Comparison of ENCODE assay signal across 21 cellular contexts in genomic region chr7:117283371-117283770, GRCh38. TPM values are rescaled to one million over a fixed set of nuclear protein-coding genes. Genes with fewer than 3 reads are reported as not detected.
DNase-seq lines count a peak whose midpoint lies in the region; ATAC-seq and TF ChIP-seq lines count a peak whose summit lies in the region.
"Had no signal": no experiment of that assay in that cellular context is flagged by ENCODE, and none has a peak within 500 bp of the region (broad histone marks: within the 10 kb centered on the region; RNA-seq: fewer than 3 reads in every experiment).

No MANE protein-coding gene starts in this region.

- H3K9me3 ChIP-seq in body of pancreas, result no peaks in the 10 kb centered on the region
- H3K9me3 ChIP-seq: A549, Caco-2, gastrocnemius medialis, vagina had no signal

- H3K4me3 ChIP-seq in fibroblast of the aortic adventitia (ENCODE audit: low read depth, low read length) (no peak overlapping the region), body of pancreas (no peak overlapping the region)
- H3K4me3 ChIP-seq: A549, gastrocnemius medialis, vagina had no signal

- H3K27me3 Mint-ChIP-seq in HFFc6 (ENCODE audit: insufficient read depth), result no peaks in the 10 kb centered on the region; the same call in 1 of the 2 replicates
- H3K27me3 Mint-ChIP-seq: activated naive CD8-positive, alpha-beta T cell treated with anti-CD3 and anti-CD28 coated beads for 36 hours had no signal

- WGBS in body of pancreas, 2 donors, result 73 to 74% methylated on average over 3 of the region's 3 CpGs

- peak overlapping the region; percentile 88 for H3K27ac Mint-ChIP-seq in HFFc6
- H3K27ac Mint-ChIP-seq: activated naive CD8-positive, alpha-beta T cell treated with anti-CD3 and anti-CD28 coated beads for 36 hours had no signal

- H3K9me3 Mint-ChIP-seq in HFFc6, result no peaks in the 10 kb centered on the region
- H3K9me3 Mint-ChIP-seq: activated naive CD8-positive, alpha-beta T cell treated with anti-CD3 and anti-CD28 coated beads for 36 hours had no signal

- H3K4me1 ChIP-seq in body of pancreas, result no peaks in the 10 kb centered on the region
- H3K4me1 ChIP-seq: A549, Caco-2, gastrocnemius medialis, vagina had no signal

- ATAC-seq in GM18858 (IDR thresholded peaks at IDR 0.05; ENCODE audit: unreplicated experiment) (no peak), body of pancreas (no peak), GM19463 (IDR thresholded peaks at IDR 0.05; ENCODE audit: unreplicated experiment) (no peak), HG03135 (IDR thresholded peaks at IDR 0.05; ENCODE audit: unreplicated experiment) (no peak)
- ATAC-seq: A549; gastrocnemius medialis; stimulated activated naive CD8-positive, alpha-beta T cell treated with anti-CD3 and anti-CD28 coated beads, Interleukin-15, Interleukin-2, amounts not matched to agents 100 U/mL and 50 U/mL, for 24 hours had no signal

- peak overlapping the region; percentile 54 for H3K4me3 Mint-ChIP-seq in HFFc6
- H3K4me3 Mint-ChIP-seq: activated naive CD8-positive, alpha-beta T cell treated with anti-CD3 and anti-CD28 coated beads for 36 hours had no signal

- DNase-seq in A172 (ENCODE audit: low spot score), result peak; percentile 21
- peak; percentile 91 for DNase-seq in HFFc6
- peak; percentile 4 for DNase-seq in amniotic stem cell (lab: John Stamatoyannopoulos, UW)
- peak; percentile 84 for DNase-seq in fibroblast of the aortic adventitia (ENCODE audit: low read depth)
- no peak for DNase-seq in body of pancreas
- DNase-seq: activated CD4-positive, alpha-beta T cell treated with anti-CD3 and anti-CD28 coated beads for 4 hours; activated naive CD8-positive, alpha-beta T cell treated with anti-CD3 and anti-CD28 coated beads for 36 hours; Caco-2; cortex of kidney; gastrocnemius medialis; NCI-H82; small intestine; stimulated activated naive CD8-positive, alpha-beta T cell treated with anti-CD3 and anti-CD28 coated beads, Interleukin-15, Interleukin-2, amounts not matched to agents 100 U/mL and 50 U/mL, for 24 hours had no signal

- TF ChIP-seq CTCF in HFFc6 (IDR thresholded peaks at IDR 0.05), result no peak
- TF ChIP-seq CTCF in fibroblast of the aortic adventitia (IDR thresholded peaks at IDR 0.05; ENCODE audit: insufficient read depth, low read length), result no peak
- no peak for TF ChIP-seq CTCF in body of pancreas (IDR thresholded peaks at IDR 0.05)

- no peak overlapping the region for H3K27ac ChIP-seq in body of pancreas
- H3K27ac ChIP-seq: A549, gastrocnemius medialis, RWPE1, vagina had no signal

- TF ChIP-seq POLR2A in body of pancreas (IDR thresholded peaks at IDR 0.05), result no peak

- intact Hi-C loops in body of pancreas (cut with DNase I), result no loop called here

- H3K36me3 ChIP-seq in body of pancreas (replicated peaks in 1 of 2; ENCODE audit: insufficient read depth in 1 of 2, low read depth in 2 of 2), result no peaks in the 10 kb centered on the region
- H3K36me3 ChIP-seq: gastrocnemius medialis, vagina had no signal

- H3K27me3 ChIP-seq in body of pancreas, result no peaks in the 10 kb centered on the region
- H3K27me3 ChIP-seq: gastrocnemius medialis, vagina had no signal

- peaks cover 58% of the 10 kb centered on the region for H3K4me1 Mint-ChIP-seq in HFFc6 (ENCODE audit: low read depth)
- H3K4me1 Mint-ChIP-seq: activated naive CD8-positive, alpha-beta T cell treated with anti-CD3 and anti-CD28 coated beads for 36 hours had no signal

- no peaks in the 10 kb centered on the region for H3K36me3 Mint-ChIP-seq in HFFc6 (ENCODE audit: low read depth)
- H3K36me3 Mint-ChIP-seq: activated naive CD8-positive, alpha-beta T cell treated with anti-CD3 and anti-CD28 coated beads for 36 hours had no signal

RNA-seq across cellular contexts. Expression of gene WNT2, which starts 39.5 kb away (rescaled TPM):
- not detected in 2 replicates for total RNA-seq in A172 (2014; rRNA removed; shearing (Covaris generic))
- not detected for total RNA-seq in HFFc6 (2021; fragmentation: NEBNext Ultra II Directional; extraction: Animal tissue kit (Norgen Biotek cat#: 25700))
- total RNA-seq in fibroblast of the aortic adventitia (ENCODE audit: low replicate concordance) (1.8 and 9.9 TPM in 2 replicates), body of pancreas (not detected)
- total RNA-seq: activated naive CD8-positive, alpha-beta T cell treated with anti-CD3 and anti-CD28 coated beads for 36 hours; Caco-2; gastrocnemius medialis; HT-29; T-helper 2 cell treated with Interferon-gamma antibody and Interleukin-4, amounts not matched to agents 100 ng/mL and 5 ng/mL, for 36 hours; vagina had no signal

Comparison
In these comparisons a context has a peak if more than half of its experiments do, and no peak if none do; other contexts are left out.
1. DNase-seq: peak in A172 (single experiment), HFFc6 (single experiment), amniotic stem cell (single experiment) and fibroblast of the aortic adventitia (single experiment); none in body of pancreas (0 of 4).